In the genomic region with DNA sequence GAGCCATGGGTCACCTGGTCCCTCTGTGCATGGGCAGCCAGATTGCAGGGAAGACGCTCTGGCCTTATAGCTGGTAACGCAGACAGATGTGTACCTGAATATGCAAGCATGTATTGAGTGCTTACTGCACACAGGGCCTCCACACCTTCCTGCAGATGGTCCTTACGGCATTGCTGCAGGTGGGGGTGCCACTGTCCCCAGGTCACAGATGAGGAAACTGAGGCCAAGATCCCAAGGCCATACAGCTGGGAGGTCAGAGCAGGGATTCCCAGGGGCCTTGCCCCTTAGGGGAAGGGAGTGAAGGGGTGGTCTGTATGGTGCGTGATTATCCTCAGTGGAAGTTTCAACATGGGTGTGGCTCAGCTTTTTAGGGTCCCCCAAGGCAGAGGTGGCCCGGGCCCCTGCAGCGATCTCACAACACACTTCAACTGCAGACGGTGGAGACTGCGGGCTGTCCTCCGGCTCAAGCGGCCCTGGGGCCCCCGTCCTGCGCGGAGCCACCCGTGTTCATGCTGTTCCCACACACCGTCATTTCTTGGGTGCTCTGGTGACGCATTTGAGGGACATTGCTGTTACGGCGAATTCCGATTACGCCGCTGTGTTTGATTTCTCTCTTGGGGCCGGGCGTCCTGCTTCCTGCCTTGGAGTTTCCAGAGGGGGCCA, we compare ENCODE assay signal across 32 cellular contexts. TPM values are rescaled to one million over a fixed set of nuclear protein-coding genes. Genes with fewer than 3 reads are reported as not detected.
"Had no signal": no experiment of that assay in that cellular context is flagged by ENCODE, and none has a peak within 500 bp of the region (broad histone marks: within the 10 kb centered on the region; RNA-seq: fewer than 3 reads in every experiment).

No MANE protein-coding gene starts in this region.

- H3K27me3 ChIP-seq: cardiac muscle cell, right lobe of liver, thyroid gland had no signal

- H3K9me3 ChIP-seq: right lobe of liver, SK-N-SH, stomach, thyroid gland, upper lobe of right lung had no signal

- FAIRE-seq: keratinocyte, TTC549 had no signal

- H3K4me3 ChIP-seq: cardiac muscle cell, right lobe of liver, stomach, thyroid gland, upper lobe of right lung had no signal

- DNase-seq: activated CD4-positive, alpha-beta T cell treated with anti-CD3 and anti-CD28 coated beads for 4 hours; activated CD4-positive, alpha-beta T cell treated with anti-CD3 and anti-CD28 coated beads, Interleukin-2, amount 50 U/mL, for 4 hours; activated effector memory CD4-positive, alpha-beta T cell treated with Interleukin-2 at 50 U/mL for 16 hours; activated naive CD4-positive, alpha-beta T cell treated with Interleukin-2 at 50 U/mL for 16 hours; activated T-cell treated with anti-CD3 and anti-CD28 coated beads for 4 hours; activated T-cell treated with anti-CD3 and anti-CD28 coated beads, Interleukin-2, amount 50 U/mL, for 72 hours; anterior cingulate cortex; cortex of kidney; endodermal cell; hippocampal formation; naive B cell; SK-N-SH; stimulated activated CD4-positive, alpha-beta T cell treated with anti-CD3 and anti-CD28 coated beads, Interleukin-1b, Interleukin-23, amount 100 ng/mL, for 48 hours; stimulated activated CD4-positive, alpha-beta T cell treated with anti-CD3 and anti-CD28 coated beads, Interleukin-4, amount 100 ng/mL, for 4 hours; stimulated activated CD8-positive, alpha-beta memory T cell treated with anti-CD3 and anti-CD28 coated beads, Interleukin-4, amount 100 ng/mL, for 48 hours; stimulated activated naive B cell treated with anti-CD40 and anti-IgM and Interleukin-4, amounts not matched to agents 10 μg/mL and 1 μg/mL and 100 μg/mL, for 72 hours; SW 1271; T-helper 9 cell; upper lobe of right lung had no signal

- H3K27ac ChIP-seq: cardiac muscle cell, foreskin keratinocyte, right lobe of liver, stomach, thyroid gland, upper lobe of right lung, VCaP had no signal

- H3K4me1 ChIP-seq: foreskin keratinocyte, right lobe of liver, thyroid gland, upper lobe of right lung had no signal

- H3K4me2 ChIP-seq: SK-N-SH had no signal

- ATAC-seq: activated T-cell treated with anti-CD3 and anti-CD28 coated beads, Interleukin-2, amount 50 U/mL, for 72 hours; esophagus mucosa; foreskin keratinocyte; left lobe of liver; right lobe of liver; stimulated activated naive B cell treated with anti-CD40 and anti-IgM and Interleukin-4, amounts not matched to agents 10 μg/mL and 1 μg/mL and 100 μg/mL, for 72 hours; upper lobe of right lung had no signal

- H3K36me3 ChIP-seq: cardiac muscle cell, right lobe of liver, stomach, thyroid gland, upper lobe of right lung had no signal

- H3K9ac ChIP-seq: SK-N-SH had no signal

RNA-seq across cellular contexts. Expression of a gene that starts 8.1 kb away (rescaled TPM):
- total RNA-seq: activated T-cell treated with anti-CD3 and anti-CD28 coated beads, Interleukin-2, amount 50 U/mL, for 72 hours; glomerular endothelial cell; lung microvascular endothelial cell; omental fat pad had no signal
- polyA plus RNA-seq: SK-N-SH had no signal

RNA-seq across cellular contexts. Expression of a gene that starts 29.5 kb away (rescaled TPM):
- total RNA-seq: esophagus mucosa, foreskin keratinocyte, omental fat pad, stomach had no signal
- polyA plus RNA-seq: foreskin keratinocyte, keratinocyte had no signal
